1 cellular context compared by ENCODE assay signal in genomic region chr1:228866498-228866897, GRCh38.
TF ChIP-seq lines count a peak whose summit lies in the region.

No MANE protein-coding gene starts in this region.

TF ChIP-seq in HepG2, 621 proteins besides CTCF, POLR2A, EP300 and RAD21 (continued from another document and continues in another):
- TF ChIP-seq TRAFD1 (CRISPR knock-in tag; IDR thresholded peaks at IDR 0.05; ENCODE audit: borderline replicate concordance) (no peak), TEAD3 (CRISPR knock-in tag; optimal IDR thresholded peaks at IDR 0.05; ENCODE audit: borderline replicate concordance) (peak; percentile 69), MYC (CRISPR knock-in tag; IDR thresholded peaks at IDR 0.05; ENCODE audit: borderline replicate concordance) (peak; percentile 31; the same call in 1 of the 2 replicates), PAWR (CRISPR knock-in tag; IDR thresholded peaks at IDR 0.05; ENCODE audit: borderline replicate concordance) (no peak), PCBP2 (optimal IDR thresholded peaks at IDR 0.05; ENCODE audit: low read depth, low read length, poor library complexity, severe bottlenecking) (no peak), THAP11 (CRISPR knock-in tag; IDR thresholded peaks at IDR 0.05) (no peak; the same call in 1 of the 2 replicates), ZNF563 (CRISPR knock-in tag; IDR thresholded peaks at IDR 0.05) (no peak), ZBTB25 (CRISPR knock-in tag; IDR thresholded peaks at IDR 0.05) (no peak), SNRNP70 (IDR thresholded peaks at IDR 0.05; ENCODE audit: low read depth, low read length) (no peak), ARID5B (CRISPR knock-in tag; IDR thresholded peaks at IDR 0.05) (peak; percentile 59; the same call in 1 of the 2 replicates), ZNF777 (CRISPR knock-in tag; IDR thresholded peaks at IDR 0.05) (0 out of 2 replicates have a peak, but pooled peaks have one; percentile 26), TMF1 (CRISPR knock-in tag; IDR thresholded peaks at IDR 0.05; ENCODE audit: low read depth) (no peak), NONO (IDR thresholded peaks at IDR 0.05) (no peak), NONO (CRISPR knock-in tag; conservative IDR thresholded peaks at IDR 0.05) (no peak), ZNF17 (CRISPR knock-in tag; IDR thresholded peaks at IDR 0.05) (no peak), ZNF605 (CRISPR knock-in tag; IDR thresholded peaks at IDR 0.05) (0 out of 2 replicates have a peak, but pooled peaks have one; percentile 29), ZSCAN22 (CRISPR knock-in tag; IDR thresholded peaks at IDR 0.05) (no peak), MLLT10 (CRISPR knock-in tag; IDR thresholded peaks at IDR 0.05) (no peak), ZBTB4 (CRISPR knock-in tag; IDR thresholded peaks at IDR 0.05; ENCODE audit: borderline replicate concordance) (no peak), ZNF350 (CRISPR knock-in tag; IDR thresholded peaks at IDR 0.05; ENCODE audit: borderline replicate concordance, low read depth) (0 out of 2 replicates have a peak, but pooled peaks have one; percentile 28), ZNF280B (CRISPR knock-in tag; IDR thresholded peaks at IDR 0.05; ENCODE audit: borderline replicate concordance) (no peak), CBX5 (CRISPR knock-in tag; IDR thresholded peaks at IDR 0.05; ENCODE audit: borderline replicate concordance) (no peak), ZNF607 (CRISPR knock-in tag; IDR thresholded peaks at IDR 0.05; ENCODE audit: borderline replicate concordance) (no peak), ZNF609 (CRISPR knock-in tag; IDR thresholded peaks at IDR 0.05; ENCODE audit: borderline replicate concordance) (peak; percentile 22; the same call in 1 of the 2 replicates), ZNF737 (CRISPR knock-in tag; IDR thresholded peaks at IDR 0.05; ENCODE audit: borderline replicate concordance) (no peak), HNF1B (CRISPR knock-in tag; IDR thresholded peaks at IDR 0.05) (0 out of 2 replicates have a peak, but pooled peaks have one; percentile 51), CBX1 (IDR thresholded peaks at IDR 0.05; ENCODE audit: low read depth) (no peak), U2AF2 (IDR thresholded peaks at IDR 0.05; ENCODE audit: low read depth, low read length) (no peak), JDP2 (CRISPR knock-in tag; IDR thresholded peaks at IDR 0.05; ENCODE audit: borderline replicate concordance) (no peak), ZNF333 (CRISPR knock-in tag; IDR thresholded peaks at IDR 0.05; ENCODE audit: borderline replicate concordance) (no peak), IRF9 (CRISPR knock-in tag; IDR thresholded peaks at IDR 0.05; ENCODE audit: borderline replicate concordance) (0 out of 2 replicates have a peak, but pooled peaks have one; percentile 26), ZNF543 (CRISPR knock-in tag; IDR thresholded peaks at IDR 0.05) (no peak), HNF4G (IDR thresholded peaks at IDR 0.05; ENCODE audit: borderline replicate concordance, low read depth, low read length) (no peak), HNF4G (CRISPR knock-in tag; IDR thresholded peaks at IDR 0.05; ENCODE audit: borderline replicate concordance, low read depth) (peak; percentile 52; the same call in 1 of the 2 replicates), SPEN (CRISPR knock-in tag; IDR thresholded peaks at IDR 0.05; ENCODE audit: low read depth) (0 out of 2 replicates have a peak, but pooled peaks have one; percentile 28), ZNF501 (CRISPR knock-in tag; IDR thresholded peaks at IDR 0.05) (peak; percentile 70; the same call in 1 of the 2 replicates), ZNF746 (CRISPR knock-in tag; IDR thresholded peaks at IDR 0.05) (no peak), ZNF18 (CRISPR knock-in tag; IDR thresholded peaks at IDR 0.05; ENCODE audit: insufficient replicate concordance) (peak; percentile 97), RNF2 (conservative IDR thresholded peaks at IDR 0.05; ENCODE audit: low read depth) (no peak)
